Comparison of ENCODE assay signal across 1 cellular context in the genomic region with DNA sequence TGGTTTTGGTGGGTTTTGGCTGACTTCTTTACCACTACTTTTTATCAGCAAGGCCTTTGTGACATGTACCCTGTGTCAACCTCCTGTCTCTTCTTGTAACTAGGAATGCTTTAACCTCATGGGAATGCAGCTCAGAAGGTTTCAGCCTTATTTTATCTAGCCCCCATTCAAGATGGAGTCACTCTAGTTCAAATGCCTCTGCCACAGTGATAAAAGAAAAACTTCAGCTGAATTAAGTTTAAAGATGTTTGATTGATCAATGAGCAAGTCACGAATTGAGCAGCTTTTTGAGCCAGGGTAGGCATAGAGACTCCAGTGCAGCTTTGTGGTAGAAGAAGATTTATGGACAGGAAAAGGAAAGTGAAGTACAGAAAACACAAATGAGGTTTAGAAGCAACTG.
A peak's percentile ranks its signal among the peaks of the same experiment; 100 is the strongest.
TF ChIP-seq lines count a peak whose summit lies in the region.

No MANE protein-coding gene starts in this region.

TF ChIP-seq in GM12878, 131 proteins besides CTCF, POLR2A, EP300 and RAD21:
- TF ChIP-seq PAX5 (IDR thresholded peaks at IDR 0.05; ENCODE audit: borderline replicate concordance, low read depth, low read length) (no peak), IKZF1 (conservative IDR thresholded peaks at IDR 0.05) (no peak)
- TF ChIP-seq, protein P1, sequence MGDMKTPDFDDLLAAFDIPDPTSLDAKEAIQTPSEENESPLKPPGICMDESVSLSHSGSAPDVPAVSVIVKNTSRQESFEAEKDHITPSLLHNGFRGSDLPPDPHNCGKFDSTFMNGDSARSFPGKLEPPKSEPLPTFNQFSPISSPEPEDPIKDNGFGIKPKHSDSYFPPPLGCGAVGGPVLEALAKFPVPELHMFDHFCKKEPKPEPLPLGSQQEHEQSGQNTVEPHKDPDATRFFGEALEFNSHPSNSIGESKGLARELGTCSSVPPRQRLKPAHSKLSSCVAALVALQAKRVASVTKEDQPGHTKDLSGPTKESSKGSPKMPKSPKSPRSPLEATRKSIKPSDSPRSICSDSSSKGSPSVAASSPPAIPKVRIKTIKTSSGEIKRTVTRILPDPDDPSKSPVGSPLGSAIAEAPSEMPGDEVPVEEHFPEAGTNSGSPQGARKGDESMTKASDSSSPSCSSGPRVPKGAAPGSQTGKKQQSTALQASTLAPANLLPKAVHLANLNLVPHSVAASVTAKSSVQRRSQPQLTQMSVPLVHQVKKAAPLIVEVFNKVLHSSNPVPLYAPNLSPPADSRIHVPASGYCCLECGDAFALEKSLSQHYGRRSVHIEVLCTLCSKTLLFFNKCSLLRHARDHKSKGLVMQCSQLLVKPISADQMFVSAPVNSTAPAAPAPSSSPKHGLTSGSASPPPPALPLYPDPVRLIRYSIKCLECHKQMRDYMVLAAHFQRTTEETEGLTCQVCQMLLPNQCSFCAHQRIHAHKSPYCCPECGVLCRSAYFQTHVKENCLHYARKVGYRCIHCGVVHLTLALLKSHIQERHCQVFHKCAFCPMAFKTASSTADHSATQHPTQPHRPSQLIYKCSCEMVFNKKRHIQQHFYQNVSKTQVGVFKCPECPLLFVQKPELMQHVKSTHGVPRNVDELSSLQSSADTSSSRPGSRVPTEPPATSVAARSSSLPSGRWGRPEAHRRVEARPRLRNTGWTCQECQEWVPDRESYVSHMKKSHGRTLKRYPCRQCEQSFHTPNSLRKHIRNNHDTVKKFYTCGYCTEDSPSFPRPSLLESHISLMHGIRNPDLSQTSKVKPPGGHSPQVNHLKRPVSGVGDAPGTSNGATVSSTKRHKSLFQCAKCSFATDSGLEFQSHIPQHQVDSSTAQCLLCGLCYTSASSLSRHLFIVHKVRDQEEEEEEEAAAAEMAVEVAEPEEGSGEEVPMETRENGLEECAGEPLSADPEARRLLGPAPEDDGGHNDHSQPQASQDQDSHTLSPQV (IDR thresholded peaks at IDR 0.05): peak; percentile 63; the same call in 1 of the 2 replicates
